14 cellular contexts compared by ENCODE assay signal in genomic region chr6:25111782-25112181, GRCh38.
DNase-seq lines count a peak whose midpoint lies in the region; ATAC-seq and TF ChIP-seq lines count a peak whose summit lies in the region.
"Had no signal": no experiment of that assay in that cellular context is flagged by ENCODE, and none has a peak within 500 bp of the region (broad histone marks: within the 10 kb centered on the region; RNA-seq: fewer than 3 reads in every experiment).

No MANE protein-coding gene starts in this region.

- H3K4me3 ChIP-seq in suprapubic skin = no peak overlapping the region
- H3K4me3 ChIP-seq: BLaER1 had no signal

- no peak for DNase-seq in activated naive CD4-positive, alpha-beta T cell treated with anti-CD3 and anti-CD28 coated beads, Interleukin-2, amount 10 ng/mL, durations not matched to agents 7 days and 5 days
- no peak for DNase-seq in activated naive CD4-positive, alpha-beta T cell (lab: John Stamatoyannopoulos, UW)
- DNase-seq in left colon (no peak), suprapubic skin (ENCODE audit: low spot score in 2 of 2) (no peak)
- DNase-seq in activated T-cell treated with anti-CD3 and anti-CD28 coated beads, Interleukin-2, amount 50 U/mL, for 72 hours = no peak
- no peak for DNase-seq in activated effector memory CD4-positive, alpha-beta T cell treated with Interleukin-2 at 50 U/mL for 16 hours
- no peak for DNase-seq in activated CD4-positive, alpha-beta T cell treated with anti-CD3 and anti-CD28 coated beads, Interleukin-2, amount 10 ng/mL, durations not matched to agents 24 days and 14 days
- DNase-seq: 8988T; Calu3; CD8-positive, alpha-beta T cell; DMS79 treated with DMSO at 0.1 percent for 48 hours; GF-D8; H9 had no signal

- 95% methylated on average over 1 of the region's 1 CpG for WGBS in suprapubic skin

- CTCF ChIA-PET in activated naive CD4-positive, alpha-beta T cell treated with anti-CD3 and anti-CD28 coated beads, Interleukin-2, amount 10 ng/mL, durations not matched to agents 7 days and 5 days (lab: Charles Lee) = interaction anchor here (0.9 kb wide), 1 partner anchor 333 kb away, joined by 3 read pairs; no protein-coding TSS in a partner anchor

- no peak for TF ChIP-seq POLR2A in suprapubic skin (IDR thresholded peaks at IDR 0.05)

- TF ChIP-seq EP300 in suprapubic skin (IDR thresholded peaks at IDR 0.05) = no peak

- intact Hi-C loops in left colon (cut with DNase I, micrococcal nuclease) = no loop called here
- intact Hi-C loops in activated CD4-positive, alpha-beta T cell treated with anti-CD3 and anti-CD28 coated beads, Interleukin-2, amount 10 ng/mL, durations not matched to agents 24 days and 14 days (cut with micrococcal nuclease) = loop anchor here (2.0 kb wide), 1 partner anchor 13 kb away; no protein-coding TSS in a partner anchor

- peak overlapping the region; percentile 33 for H3K27ac Mint-ChIP-seq in activated naive CD4-positive, alpha-beta T cell treated with anti-CD3 and anti-CD28 coated beads, Interleukin-2, amount 10 ng/mL, durations not matched to agents 7 days and 5 days
- H3K27ac Mint-ChIP-seq in activated T-cell treated with anti-CD3 and anti-CD28 coated beads, Interleukin-2, amount 50 U/mL, for 72 hours = no peak overlapping the region
- H3K27ac Mint-ChIP-seq in activated CD4-positive, alpha-beta T cell treated with anti-CD3 and anti-CD28 coated beads, Interleukin-2, amount 10 ng/mL, durations not matched to agents 24 days and 14 days = no peak overlapping the region
- H3K27ac Mint-ChIP-seq: CD8-positive, alpha-beta T cell; H9 had no signal

- H3K4me3 Mint-ChIP-seq in activated naive CD4-positive, alpha-beta T cell treated with anti-CD3 and anti-CD28 coated beads, Interleukin-2, amount 10 ng/mL, durations not matched to agents 7 days and 5 days = no peak overlapping the region
- H3K4me3 Mint-ChIP-seq in activated T-cell treated with anti-CD3 and anti-CD28 coated beads, Interleukin-2, amount 50 U/mL, for 72 hours = no peak overlapping the region
- no peak overlapping the region for H3K4me3 Mint-ChIP-seq in activated CD4-positive, alpha-beta T cell treated with anti-CD3 and anti-CD28 coated beads, Interleukin-2, amount 10 ng/mL, durations not matched to agents 24 days and 14 days
- H3K4me3 Mint-ChIP-seq: CD8-positive, alpha-beta T cell; H9 had no signal

- peaks cover 80% of the 10 kb centered on the region for H3K36me3 Mint-ChIP-seq in activated naive CD4-positive, alpha-beta T cell treated with anti-CD3 and anti-CD28 coated beads, Interleukin-2, amount 10 ng/mL, durations not matched to agents 7 days and 5 days
- peaks cover 29 to 55% of the 10 kb centered on the region in 2 donors for H3K36me3 Mint-ChIP-seq in activated T-cell treated with anti-CD3 and anti-CD28 coated beads, Interleukin-2, amount 50 U/mL, for 72 hours (ENCODE audit: insufficient read depth in 2 of 2)
- peaks cover 76% of the 10 kb centered on the region for H3K36me3 Mint-ChIP-seq in activated CD4-positive, alpha-beta T cell treated with anti-CD3 and anti-CD28 coated beads, Interleukin-2, amount 10 ng/mL, durations not matched to agents 24 days and 14 days (ENCODE audit: low read depth)

- peak; percentile 83 for ATAC-seq in left colon
- ATAC-seq in activated T-cell treated with anti-CD3 and anti-CD28 coated beads, Interleukin-2, amount 50 U/mL, for 72 hours (replicated peaks in 1 of 2) = no peak
- ATAC-seq: CD8-positive, alpha-beta T cell had no signal

- no peaks in the 10 kb centered on the region for H3K9me3 ChIP-seq in suprapubic skin
- H3K9me3 ChIP-seq: BLaER1 had no signal

- peaks cover 20% of the 10 kb centered on the region for H3K4me1 ChIP-seq in suprapubic skin
- H3K4me1 ChIP-seq: BLaER1 had no signal

- H3K4me1 Mint-ChIP-seq in activated naive CD4-positive, alpha-beta T cell treated with anti-CD3 and anti-CD28 coated beads, Interleukin-2, amount 10 ng/mL, durations not matched to agents 7 days and 5 days = peaks cover 6% of the 10 kb centered on the region
- H3K4me1 Mint-ChIP-seq in activated T-cell treated with anti-CD3 and anti-CD28 coated beads, Interleukin-2, amount 50 U/mL, for 72 hours (ENCODE audit: low read depth) = no peaks in the 10 kb centered on the region
- peaks cover 36% of the 10 kb centered on the region for H3K4me1 Mint-ChIP-seq in activated CD4-positive, alpha-beta T cell treated with anti-CD3 and anti-CD28 coated beads, Interleukin-2, amount 10 ng/mL, durations not matched to agents 24 days and 14 days

- H3K27me3 ChIP-seq in suprapubic skin = no peaks in the 10 kb centered on the region
- H3K27me3 ChIP-seq: BLaER1 had no signal

- TF ChIP-seq CTCF in suprapubic skin (IDR thresholded peaks at IDR 0.05) = no peak

- H3K27ac ChIP-seq in suprapubic skin = peak overlapping the region; percentile 54
- H3K27ac ChIP-seq: BLaER1 had no signal

- no peaks in the 10 kb centered on the region for H3K9me3 Mint-ChIP-seq in activated naive CD4-positive, alpha-beta T cell treated with anti-CD3 and anti-CD28 coated beads, Interleukin-2, amount 10 ng/mL, durations not matched to agents 7 days and 5 days
- no peaks in the 10 kb centered on the region for H3K9me3 Mint-ChIP-seq in activated T-cell treated with anti-CD3 and anti-CD28 coated beads, Interleukin-2, amount 50 U/mL, for 72 hours
- no peaks in the 10 kb centered on the region for H3K9me3 Mint-ChIP-seq in activated CD4-positive, alpha-beta T cell treated with anti-CD3 and anti-CD28 coated beads, Interleukin-2, amount 10 ng/mL, durations not matched to agents 24 days and 14 days
- H3K9me3 Mint-ChIP-seq: CD8-positive, alpha-beta T cell; H9 had no signal

- H3K36me3 ChIP-seq in suprapubic skin = peaks cover 33% of the 10 kb centered on the region
- H3K36me3 ChIP-seq: BLaER1 had no signal

- H3K27me3 Mint-ChIP-seq in activated naive CD4-positive, alpha-beta T cell treated with anti-CD3 and anti-CD28 coated beads, Interleukin-2, amount 10 ng/mL, durations not matched to agents 7 days and 5 days = no peaks in the 10 kb centered on the region
- no peaks in the 10 kb centered on the region for H3K27me3 Mint-ChIP-seq in activated T-cell treated with anti-CD3 and anti-CD28 coated beads, Interleukin-2, amount 50 U/mL, for 72 hours (ENCODE audit: low read depth)
- no peaks in the 10 kb centered on the region for H3K27me3 Mint-ChIP-seq in activated CD4-positive, alpha-beta T cell treated with anti-CD3 and anti-CD28 coated beads, Interleukin-2, amount 10 ng/mL, durations not matched to agents 24 days and 14 days
